19 cellular contexts compared by ENCODE assay signal in genomic region chr15:83105450-83105849, GRCh38. TPM values are rescaled to one million over a fixed set of nuclear protein-coding genes. Genes with fewer than 3 reads are reported as not detected.
DNase-seq lines count a peak whose midpoint lies in the region; ATAC-seq and TF ChIP-seq lines count a peak whose summit lies in the region.
"Had no signal": no experiment of that assay in that cellular context is flagged by ENCODE, and none has a peak within 500 bp of the region (broad histone marks: within the 10 kb centered on the region; RNA-seq: fewer than 3 reads in every experiment).

No MANE protein-coding gene starts in this region.

- TF ChIP-seq CTCF in brain (conservative IDR thresholded peaks at IDR 0.05) (no peak), neural crest cell (conservative IDR thresholded peaks at IDR 0.05) (no peak)

- no peak for DNase-seq in T-helper 2 cell treated with Interferon-gamma antibody and Interleukin-4, amounts not matched to agents 5 μg/mL and 100 μg/mL, for 36 hours (ENCODE audit: low spot score)
- DNase-seq in T-helper 2 cell: no peak
- DNase-seq in OCI-M1 (lab: John Stamatoyannopoulos, UW): peak; percentile 56
- DNase-seq in neural crest cell (ENCODE audit: low read depth, low spot score): no peak
- DNase-seq in cortex of kidney (lab: John Stamatoyannopoulos, UW): no peak
- DNase-seq: BE2C, brain microvascular endothelial cell, Calu3, EL, esophagus squamous epithelium, NCI-H1417 treated with DMSO at 0.1 percent for 48 hours, NCI-H524 treated with DMSO at 0.1 percent for 48 hours, SJCRH30, upper lobe of right lung had no signal

- H3K27me3 Mint-ChIP-seq in T-helper 2 cell treated with Interferon-gamma antibody and Interleukin-4, amounts not matched to agents 5 μg/mL and 100 μg/mL, for 36 hours (ENCODE audit: low read depth): peaks cover 36% of the 10 kb centered on the region
- H3K27me3 Mint-ChIP-seq in brain (peaks cover 64% of the 10 kb centered on the region), neural crest cell (ENCODE audit: low read depth) (peaks cover 74% of the 10 kb centered on the region)

- H3K36me3 Mint-ChIP-seq in T-helper 2 cell treated with Interferon-gamma antibody and Interleukin-4, amounts not matched to agents 5 μg/mL and 100 μg/mL, for 36 hours (ENCODE audit: low read depth): no peaks in the 10 kb centered on the region
- peaks cover 15% of the 10 kb centered on the region for H3K36me3 Mint-ChIP-seq in brain
- no peaks in the 10 kb centered on the region for H3K36me3 Mint-ChIP-seq in neural crest cell (ENCODE audit: low read depth)

- H3K9me3 Mint-ChIP-seq in T-helper 2 cell treated with Interferon-gamma antibody and Interleukin-4, amounts not matched to agents 5 μg/mL and 100 μg/mL, for 36 hours: no peaks in the 10 kb centered on the region
- H3K9me3 Mint-ChIP-seq in brain (peaks cover 0 to 12% (median 0%) of the 10 kb centered on the region in 5 experiments), neural crest cell (no peaks in the 10 kb centered on the region)

- H3K4me1 Mint-ChIP-seq in T-helper 2 cell treated with Interferon-gamma antibody and Interleukin-4, amounts not matched to agents 5 μg/mL and 100 μg/mL, for 36 hours (ENCODE audit: low read depth): peaks cover 25% of the 10 kb centered on the region
- H3K4me1 Mint-ChIP-seq in brain: peaks cover 11% of the 10 kb centered on the region
- peaks cover 10% of the 10 kb centered on the region for H3K4me1 Mint-ChIP-seq in neural crest cell

- H3K4me3 Mint-ChIP-seq in T-helper 2 cell treated with Interferon-gamma antibody and Interleukin-4, amounts not matched to agents 5 μg/mL and 100 μg/mL, for 36 hours: peak overlapping the region; percentile 9
- H3K4me3 Mint-ChIP-seq in brain: peak overlapping the region in 4 of 5 experiments; percentile 22 to 62 (median 32)
- H3K4me3 Mint-ChIP-seq in neural crest cell: peak overlapping the region; percentile 77

- no peak for ATAC-seq in HG03354 (IDR thresholded peaks at IDR 0.05; ENCODE audit: poor library complexity, severe bottlenecking, unreplicated experiment)
- ATAC-seq in HG03039 (IDR thresholded peaks at IDR 0.05; ENCODE audit: unreplicated experiment): no peak
- ATAC-seq: activated CD4-positive, CD25-positive, alpha-beta regulatory T cell treated with anti-CD3 and anti-CD28 coated beads, Interleukin-2, amount 50 U/mL, for 24 hours; HepG2; upper lobe of right lung had no signal

- H3K27ac Mint-ChIP-seq in T-helper 2 cell treated with Interferon-gamma antibody and Interleukin-4, amounts not matched to agents 5 μg/mL and 100 μg/mL, for 36 hours: no peak overlapping the region
- H3K27ac Mint-ChIP-seq in brain (no peak overlapping the region), neural crest cell (ENCODE audit: unreplicated experiment) (no peak overlapping the region)

RNA-seq across cellular contexts. Expression of gene TM6SF1, which starts 2.0 kb away (rescaled TPM):
- 2.7 TPM for polyA plus RNA-seq in brain (ENCODE audit: insufficient read depth, low read depth, low replicate concordance)
- total RNA-seq in neural crest cell: 0.16 and 0.25 TPM in 2 replicates
- total RNA-seq: Calu3, HepG2 had no signal
- polyA plus RNA-seq: HepG2 had no signal

RNA-seq across cellular contexts. Expression of gene BTBD1, which starts 38.4 kb away (rescaled TPM):
- polyA plus RNA-seq in brain (ENCODE audit: insufficient read depth, low read depth, low replicate concordance): 29.5 TPM
- 37.8 and 43.1 TPM in 2 replicates for total RNA-seq in neural crest cell

Comparison
In these comparisons a context has a peak if more than half of its experiments do, and no peak if none do; other contexts are left out.
1. H3K4me3 Mint-ChIP-seq: peak in every context shown above with its lines; median percentile 77 in neural crest cell; 32 in brain; 9 in T-helper 2 cell treated with Interferon-gamma antibody and Interleukin-4, amounts not matched to agents 5 μg/mL and 100 μg/mL, for 36 hours.